1 cellular context compared by ENCODE assay signal in the genomic region with DNA sequence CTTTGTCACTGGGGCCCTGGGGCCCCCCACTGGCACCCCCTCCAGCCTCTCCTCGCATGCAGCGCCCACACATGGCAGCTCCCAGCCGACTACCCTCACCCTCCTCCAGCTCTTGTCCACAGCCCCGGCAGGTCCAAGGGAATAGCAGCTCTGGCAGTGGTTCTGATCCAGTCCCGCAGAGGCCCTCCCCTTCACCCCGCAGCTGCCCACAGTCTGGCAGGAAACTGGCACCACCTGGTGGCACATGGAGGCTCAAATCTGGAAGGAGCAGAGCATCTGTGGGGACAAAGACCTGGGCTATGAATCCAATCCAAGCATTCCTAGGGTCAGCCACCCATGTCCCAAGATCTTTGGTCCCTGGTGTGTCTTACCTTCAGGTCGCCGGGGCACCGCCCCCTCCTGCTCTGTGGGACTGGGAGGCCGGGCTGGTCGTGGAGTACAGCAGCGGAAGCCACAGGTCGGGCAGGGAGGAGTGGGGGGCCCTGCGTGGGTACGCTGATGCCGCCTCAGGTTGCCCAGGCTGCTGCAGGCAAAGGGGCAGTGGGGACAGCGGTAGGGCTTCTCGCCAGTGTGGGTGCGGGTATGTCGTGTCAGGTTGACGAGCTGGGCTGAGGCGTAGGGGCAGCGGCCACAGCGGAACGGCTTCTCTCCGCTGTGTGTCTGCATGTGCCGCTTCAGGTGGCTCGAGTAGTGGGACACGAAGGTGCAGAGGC.
A peak's percentile ranks its signal among the peaks of the same experiment; 100 is the strongest.
TF ChIP-seq lines count a peak whose summit lies in the region.

No MANE protein-coding gene starts in this region.

TF ChIP-seq in K562, 482 proteins besides CTCF, POLR2A, EP300 and RAD21 (continues in another document):
- TF ChIP-seq RBM22 (IDR thresholded peaks at IDR 0.05; ENCODE audit: low read depth, low read length, poor library complexity, severe bottlenecking), result peak; percentile 89
- TF ChIP-seq, protein P1, sequence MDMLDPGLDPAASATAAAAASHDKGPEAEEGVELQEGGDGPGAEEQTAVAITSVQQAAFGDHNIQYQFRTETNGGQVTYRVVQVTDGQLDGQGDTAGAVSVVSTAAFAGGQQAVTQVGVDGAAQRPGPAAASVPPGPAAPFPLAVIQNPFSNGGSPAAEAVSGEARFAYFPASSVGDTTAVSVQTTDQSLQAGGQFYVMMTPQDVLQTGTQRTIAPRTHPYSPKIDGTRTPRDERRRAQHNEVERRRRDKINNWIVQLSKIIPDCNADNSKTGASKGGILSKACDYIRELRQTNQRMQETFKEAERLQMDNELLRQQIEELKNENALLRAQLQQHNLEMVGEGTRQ (CRISPR knock-in tag; IDR thresholded peaks at IDR 0.05), result no peak
- TF ChIP-seq, protein P2, sequence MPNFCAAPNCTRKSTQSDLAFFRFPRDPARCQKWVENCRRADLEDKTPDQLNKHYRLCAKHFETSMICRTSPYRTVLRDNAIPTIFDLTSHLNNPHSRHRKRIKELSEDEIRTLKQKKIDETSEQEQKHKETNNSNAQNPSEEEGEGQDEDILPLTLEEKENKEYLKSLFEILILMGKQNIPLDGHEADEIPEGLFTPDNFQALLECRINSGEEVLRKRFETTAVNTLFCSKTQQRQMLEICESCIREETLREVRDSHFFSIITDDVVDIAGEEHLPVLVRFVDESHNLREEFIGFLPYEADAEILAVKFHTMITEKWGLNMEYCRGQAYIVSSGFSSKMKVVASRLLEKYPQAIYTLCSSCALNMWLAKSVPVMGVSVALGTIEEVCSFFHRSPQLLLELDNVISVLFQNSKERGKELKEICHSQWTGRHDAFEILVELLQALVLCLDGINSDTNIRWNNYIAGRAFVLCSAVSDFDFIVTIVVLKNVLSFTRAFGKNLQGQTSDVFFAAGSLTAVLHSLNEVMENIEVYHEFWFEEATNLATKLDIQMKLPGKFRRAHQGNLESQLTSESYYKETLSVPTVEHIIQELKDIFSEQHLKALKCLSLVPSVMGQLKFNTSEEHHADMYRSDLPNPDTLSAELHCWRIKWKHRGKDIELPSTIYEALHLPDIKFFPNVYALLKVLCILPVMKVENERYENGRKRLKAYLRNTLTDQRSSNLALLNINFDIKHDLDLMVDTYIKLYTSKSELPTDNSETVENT (CRISPR knock-in tag; IDR thresholded peaks at IDR 0.05), result 0 out of 2 replicates have a peak, but pooled peaks have one; percentile 17
- TF ChIP-seq HNRNPL (IDR thresholded peaks at IDR 0.05; ENCODE audit: low read depth, low read length), result peak; percentile 55; the same call in 1 of the 2 replicates
- TF ChIP-seq, protein P3, sequence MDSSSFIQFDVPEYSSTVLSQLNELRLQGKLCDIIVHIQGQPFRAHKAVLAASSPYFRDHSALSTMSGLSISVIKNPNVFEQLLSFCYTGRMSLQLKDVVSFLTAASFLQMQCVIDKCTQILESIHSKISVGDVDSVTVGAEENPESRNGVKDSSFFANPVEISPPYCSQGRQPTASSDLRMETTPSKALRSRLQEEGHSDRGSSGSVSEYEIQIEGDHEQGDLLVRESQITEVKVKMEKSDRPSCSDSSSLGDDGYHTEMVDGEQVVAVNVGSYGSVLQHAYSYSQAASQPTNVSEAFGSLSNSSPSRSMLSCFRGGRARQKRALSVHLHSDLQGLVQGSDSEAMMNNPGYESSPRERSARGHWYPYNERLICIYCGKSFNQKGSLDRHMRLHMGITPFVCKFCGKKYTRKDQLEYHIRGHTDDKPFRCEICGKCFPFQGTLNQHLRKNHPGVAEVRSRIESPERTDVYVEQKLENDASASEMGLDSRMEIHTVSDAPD (CRISPR knock-in tag; IDR thresholded peaks at IDR 0.05), result no peak
- TF ChIP-seq NFIX (CRISPR knock-in tag; IDR thresholded peaks at IDR 0.05; ENCODE audit: low read depth), result no peak
- peak; percentile 11 for TF ChIP-seq POLR2B (IDR thresholded peaks at IDR 0.05; ENCODE audit: low read depth, partially characterized antibody)
- no peak for TF ChIP-seq EZH2 (IDR thresholded peaks at IDR 0.05; ENCODE audit: borderline replicate concordance, low read depth, low read length)
- TF ChIP-seq, protein P4, sequence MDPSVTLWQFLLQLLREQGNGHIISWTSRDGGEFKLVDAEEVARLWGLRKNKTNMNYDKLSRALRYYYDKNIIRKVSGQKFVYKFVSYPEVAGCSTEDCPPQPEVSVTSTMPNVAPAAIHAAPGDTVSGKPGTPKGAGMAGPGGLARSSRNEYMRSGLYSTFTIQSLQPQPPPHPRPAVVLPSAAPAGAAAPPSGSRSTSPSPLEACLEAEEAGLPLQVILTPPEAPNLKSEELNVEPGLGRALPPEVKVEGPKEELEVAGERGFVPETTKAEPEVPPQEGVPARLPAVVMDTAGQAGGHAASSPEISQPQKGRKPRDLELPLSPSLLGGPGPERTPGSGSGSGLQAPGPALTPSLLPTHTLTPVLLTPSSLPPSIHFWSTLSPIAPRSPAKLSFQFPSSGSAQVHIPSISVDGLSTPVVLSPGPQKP (CRISPR knock-in tag; IDR thresholded peaks at IDR 0.05), result no peak
- TF ChIP-seq POLR2G (IDR thresholded peaks at IDR 0.05; ENCODE audit: low read depth, low read length), result peak; percentile 82
- no peak for TF ChIP-seq JUN (IDR thresholded peaks at IDR 0.05; ENCODE audit: borderline replicate concordance, low read depth, low read length)
- no peak for TF ChIP-seq JUN (CRISPR knock-in tag; IDR thresholded peaks at IDR 0.05; ENCODE audit: borderline replicate concordance)
- TF ChIP-seq, protein P5, sequence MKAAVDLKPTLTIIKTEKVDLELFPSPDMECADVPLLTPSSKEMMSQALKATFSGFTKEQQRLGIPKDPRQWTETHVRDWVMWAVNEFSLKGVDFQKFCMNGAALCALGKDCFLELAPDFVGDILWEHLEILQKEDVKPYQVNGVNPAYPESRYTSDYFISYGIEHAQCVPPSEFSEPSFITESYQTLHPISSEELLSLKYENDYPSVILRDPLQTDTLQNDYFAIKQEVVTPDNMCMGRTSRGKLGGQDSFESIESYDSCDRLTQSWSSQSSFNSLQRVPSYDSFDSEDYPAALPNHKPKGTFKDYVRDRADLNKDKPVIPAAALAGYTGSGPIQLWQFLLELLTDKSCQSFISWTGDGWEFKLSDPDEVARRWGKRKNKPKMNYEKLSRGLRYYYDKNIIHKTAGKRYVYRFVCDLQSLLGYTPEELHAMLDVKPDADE (conservative IDR thresholded peaks at IDR 0.05; ENCODE audit: control insufficient read depth, low read depth, low read length), result no peak
- no peak for TF ChIP-seq GATAD2A (IDR thresholded peaks at IDR 0.05)
- peak; percentile 78 for TF ChIP-seq RBFOX2 (IDR thresholded peaks at IDR 0.05; ENCODE audit: low read depth, low read length)
- no peak for TF ChIP-seq TOE1 (IDR thresholded peaks at IDR 0.05; ENCODE audit: borderline replicate concordance)
- TF ChIP-seq TOE1 (CRISPR knock-in tag; IDR thresholded peaks at IDR 0.05; ENCODE audit: borderline replicate concordance, low read depth), result no peak
- TF ChIP-seq, protein P6, sequence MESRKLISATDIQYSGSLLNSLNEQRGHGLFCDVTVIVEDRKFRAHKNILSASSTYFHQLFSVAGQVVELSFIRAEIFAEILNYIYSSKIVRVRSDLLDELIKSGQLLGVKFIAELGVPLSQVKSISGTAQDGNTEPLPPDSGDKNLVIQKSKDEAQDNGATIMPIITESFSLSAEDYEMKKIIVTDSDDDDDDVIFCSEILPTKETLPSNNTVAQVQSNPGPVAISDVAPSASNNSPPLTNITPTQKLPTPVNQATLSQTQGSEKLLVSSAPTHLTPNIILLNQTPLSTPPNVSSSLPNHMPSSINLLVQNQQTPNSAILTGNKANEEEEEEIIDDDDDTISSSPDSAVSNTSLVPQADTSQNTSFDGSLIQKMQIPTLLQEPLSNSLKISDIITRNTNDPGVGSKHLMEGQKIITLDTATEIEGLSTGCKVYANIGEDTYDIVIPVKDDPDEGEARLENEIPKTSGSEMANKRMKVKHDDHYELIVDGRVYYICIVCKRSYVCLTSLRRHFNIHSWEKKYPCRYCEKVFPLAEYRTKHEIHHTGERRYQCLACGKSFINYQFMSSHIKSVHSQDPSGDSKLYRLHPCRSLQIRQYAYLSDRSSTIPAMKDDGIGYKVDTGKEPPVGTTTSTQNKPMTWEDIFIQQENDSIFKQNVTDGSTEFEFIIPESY (CRISPR knock-in tag; IDR thresholded peaks at IDR 0.05), result peak; percentile 83
- TF ChIP-seq SUPT5H (IDR thresholded peaks at IDR 0.05), result peak; percentile 57
- TF ChIP-seq ZNF134 (CRISPR knock-in tag; conservative IDR thresholded peaks at IDR 0.05), result no peak
- no peak for TF ChIP-seq CXXC5 (CRISPR knock-in tag; IDR thresholded peaks at IDR 0.05)
- no peak for TF ChIP-seq HEY1 (CRISPR knock-in tag; IDR thresholded peaks at IDR 0.05; ENCODE audit: borderline replicate concordance)
- no peak for TF ChIP-seq SREBF2 (CRISPR knock-in tag; IDR thresholded peaks at IDR 0.05)
- TF ChIP-seq, protein P7, sequence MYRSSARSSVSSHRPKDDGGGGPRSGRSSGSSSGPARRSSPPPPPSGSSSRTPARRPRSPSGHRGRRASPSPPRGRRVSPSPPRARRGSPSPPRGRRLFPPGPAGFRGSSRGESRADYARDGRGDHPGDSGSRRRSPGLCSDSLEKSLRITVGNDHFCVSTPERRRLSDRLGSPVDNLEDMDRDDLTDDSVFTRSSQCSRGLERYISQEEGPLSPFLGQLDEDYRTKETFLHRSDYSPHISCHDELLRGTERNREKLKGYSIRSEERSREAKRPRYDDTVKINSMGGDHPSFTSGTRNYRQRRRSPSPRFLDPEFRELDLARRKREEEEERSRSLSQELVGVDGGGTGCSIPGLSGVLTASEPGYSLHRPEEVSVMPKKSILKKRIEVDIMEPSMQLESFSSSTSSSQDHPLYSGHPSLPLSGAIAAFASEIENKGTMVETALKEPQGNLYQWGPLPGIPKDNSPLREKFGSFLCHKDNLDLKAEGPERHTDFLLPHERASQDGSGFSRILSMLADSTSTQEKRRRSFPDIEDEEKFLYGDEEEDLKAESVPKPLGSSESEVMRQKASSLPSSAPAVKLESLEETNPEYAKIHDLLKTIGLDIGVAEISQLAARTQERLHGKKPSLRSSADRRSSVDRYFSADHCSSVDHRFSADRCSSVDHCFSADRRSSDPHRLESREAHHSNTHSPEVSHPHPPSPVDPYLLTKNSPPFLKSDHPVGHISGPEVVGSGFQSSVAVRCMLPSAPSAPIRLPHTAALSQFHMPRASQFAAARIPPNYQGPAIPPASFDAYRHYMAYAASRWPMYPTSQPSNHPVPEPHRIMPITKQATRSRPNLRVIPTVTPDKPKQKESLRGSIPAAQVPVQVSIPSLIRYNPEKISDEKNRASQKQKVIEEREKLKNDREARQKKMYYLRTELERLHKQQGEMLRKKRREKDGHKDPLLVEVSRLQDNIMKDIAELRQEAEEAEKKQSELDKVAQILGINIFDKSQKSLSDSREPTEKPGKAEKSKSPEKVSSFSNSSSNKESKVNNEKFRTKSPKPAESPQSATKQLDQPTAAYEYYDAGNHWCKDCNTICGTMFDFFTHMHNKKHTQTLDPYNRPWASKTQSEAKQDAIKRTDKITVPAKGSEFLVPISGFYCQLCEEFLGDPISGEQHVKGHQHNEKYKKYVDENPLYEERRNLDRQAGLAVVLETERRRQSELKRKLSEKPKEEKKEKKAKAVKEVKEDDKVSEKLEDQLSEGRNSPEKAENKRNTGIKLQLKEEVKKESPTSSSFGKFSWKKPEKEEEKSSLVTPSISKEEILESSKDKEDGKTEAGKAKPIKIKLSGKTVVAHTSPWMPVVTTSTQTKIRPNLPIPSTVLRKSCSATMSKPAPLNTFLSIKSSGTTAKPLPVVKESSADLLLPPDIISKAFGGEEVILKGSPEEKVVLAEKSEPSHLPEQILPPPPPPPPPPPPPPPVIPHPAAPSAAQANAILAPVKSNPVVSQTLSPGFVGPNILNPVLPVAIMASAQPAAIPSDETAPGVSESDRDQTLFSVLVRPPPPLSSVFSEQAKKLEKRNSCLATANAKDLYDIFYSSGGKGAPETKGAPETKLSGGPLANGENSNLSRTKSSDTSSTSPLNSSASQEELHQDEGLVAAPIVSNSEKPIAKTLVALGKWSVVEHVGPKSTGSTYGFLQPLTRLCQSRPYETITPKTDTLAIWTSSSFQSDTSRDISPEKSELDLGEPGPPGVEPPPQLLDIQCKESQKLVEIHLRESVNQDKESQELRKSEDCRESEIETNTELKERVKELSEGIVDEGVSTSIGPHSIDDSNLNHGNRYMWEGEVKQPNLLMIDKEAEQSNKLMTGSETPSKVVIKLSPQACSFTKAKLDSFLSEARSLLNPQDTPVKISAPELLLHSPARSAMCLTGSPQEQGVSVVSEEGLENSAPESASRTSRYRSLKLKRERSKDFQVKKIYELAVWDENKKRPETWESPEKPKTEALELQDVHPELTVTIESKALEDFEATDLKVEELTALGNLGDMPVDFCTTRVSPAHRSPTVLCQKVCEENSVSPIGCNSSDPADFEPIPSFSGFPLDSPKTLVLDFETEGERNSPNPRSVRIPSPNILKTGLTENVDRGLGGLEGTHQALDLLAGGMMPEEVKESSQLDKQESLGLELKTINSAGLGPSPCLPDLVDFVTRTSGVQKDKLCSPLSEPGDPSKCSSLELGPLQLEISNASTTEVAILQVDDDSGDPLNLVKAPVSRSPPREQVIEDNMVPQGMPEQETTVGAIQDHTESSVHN (IDR thresholded peaks at IDR 0.05; ENCODE audit: borderline replicate concordance in 1 of 2, low read depth in 1 of 2), result no peak
- no peak for TF ChIP-seq ZNF586 (CRISPR knock-in tag; conservative IDR thresholded peaks at IDR 0.05)
- TF ChIP-seq KLF16 (IDR thresholded peaks at IDR 0.05), result no peak
- TF ChIP-seq, protein P8, sequence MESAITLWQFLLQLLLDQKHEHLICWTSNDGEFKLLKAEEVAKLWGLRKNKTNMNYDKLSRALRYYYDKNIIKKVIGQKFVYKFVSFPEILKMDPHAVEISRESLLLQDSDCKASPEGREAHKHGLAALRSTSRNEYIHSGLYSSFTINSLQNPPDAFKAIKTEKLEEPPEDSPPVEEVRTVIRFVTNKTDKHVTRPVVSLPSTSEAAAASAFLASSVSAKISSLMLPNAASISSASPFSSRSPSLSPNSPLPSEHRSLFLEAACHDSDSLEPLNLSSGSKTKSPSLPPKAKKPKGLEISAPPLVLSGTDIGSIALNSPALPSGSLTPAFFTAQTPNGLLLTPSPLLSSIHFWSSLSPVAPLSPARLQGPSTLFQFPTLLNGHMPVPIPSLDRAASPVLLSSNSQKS (CRISPR knock-in tag; IDR thresholded peaks at IDR 0.05), result no peak
- TF ChIP-seq MYNN (IDR thresholded peaks at IDR 0.05), result peak; percentile 19; the same call in 1 of the 2 replicates
- no peak for TF ChIP-seq MYNN (CRISPR knock-in tag; IDR thresholded peaks at IDR 0.05)
- TF ChIP-seq FIP1L1 (IDR thresholded peaks at IDR 0.05; ENCODE audit: low read depth, low read length, poor library complexity, severe bottlenecking), result peak; percentile 85
